In the genomic region with DNA sequence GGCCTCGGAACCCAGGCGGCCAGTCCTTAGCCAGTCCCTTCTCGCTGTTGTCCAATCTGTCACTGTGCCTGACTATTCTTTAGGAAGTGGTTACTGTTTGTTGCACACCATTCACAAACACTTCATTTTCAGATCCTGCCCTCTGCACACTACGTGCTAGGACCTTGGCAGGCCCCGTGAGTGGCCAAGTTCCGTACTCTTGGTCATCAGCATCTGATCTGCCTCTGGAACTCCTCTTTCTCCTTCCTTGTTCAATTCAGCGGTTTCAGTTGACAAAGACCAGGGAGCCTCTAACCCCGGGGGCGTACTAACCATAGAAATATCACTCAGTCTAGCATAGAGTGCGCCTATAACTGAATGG, we compare ENCODE assay signal across 1 cellular context.
TF ChIP-seq lines count a peak whose summit lies in the region.

No MANE protein-coding gene starts in this region.

TF ChIP-seq in H1, 55 proteins besides CTCF, POLR2A, EP300 and RAD21 (continued from another document):
- no peak for TF ChIP-seq FOSL1 (IDR thresholded peaks at IDR 0.05; ENCODE audit: insufficient read depth, low read depth, low read length)
- TF ChIP-seq TAF7 (optimal IDR thresholded peaks at IDR 0.05; ENCODE audit: borderline replicate concordance, low read depth, low read length), result no peak
- TF ChIP-seq BCL11A (IDR thresholded peaks at IDR 0.05; ENCODE audit: low read depth in 2 of 2, low read length in 2 of 2), result no peak
- no peak for TF ChIP-seq POLR2AphosphoS5 (IDR thresholded peaks at IDR 0.05; ENCODE audit: low read depth, low read length)
- no peak for TF ChIP-seq BRCA1 (IDR thresholded peaks at IDR 0.05; ENCODE audit: low read depth, low read length)
- no peak for TF ChIP-seq SP4 (IDR thresholded peaks at IDR 0.05; ENCODE audit: low read length)
- TF ChIP-seq SAP30 (IDR thresholded peaks at IDR 0.05; ENCODE audit: insufficient read depth, insufficient replicate concordance, low read length), result no peak
